ENCODE assay signal across 19 cellular contexts in genomic region chr5:170553218-170553617, GRCh38. TPM values are rescaled to one million over a fixed set of nuclear protein-coding genes. Genes with fewer than 3 reads are reported as not detected.
"Had no signal": no experiment of that assay in that cellular context is flagged by ENCODE, and none has a peak within 500 bp of the region (broad histone marks: within the 10 kb centered on the region; RNA-seq: fewer than 3 reads in every experiment).

No MANE protein-coding gene starts in this region.

- H3K27ac ChIP-seq: ascending aorta, breast epithelium, left lung, psoas muscle, skin epidermis, upper lobe of left lung, VCaP had no signal

- H3K27me3 ChIP-seq: ascending aorta, upper lobe of left lung had no signal

- H3K4me3 ChIP-seq: ascending aorta, breast epithelium, heart right ventricle, left lung, psoas muscle, skin epidermis, upper lobe of left lung had no signal

- H3K9me3 ChIP-seq: ascending aorta, breast epithelium, heart right ventricle, left lung, psoas muscle, upper lobe of left lung had no signal

- H3K4me1 ChIP-seq: ascending aorta, breast epithelium, psoas muscle had no signal

- H3K36me3 ChIP-seq: ascending aorta, breast epithelium, heart right ventricle, left lung, upper lobe of left lung had no signal

- DNase-seq: activated CD4-positive, alpha-beta T cell treated with anti-CD3 and anti-CD28 coated beads, Interleukin-2, amount 10 ng/mL, durations not matched to agents 24 days and 14 days; activated CD8-positive, alpha-beta memory T cell treated with anti-CD3 and anti-CD28 coated beads, Interleukin-2, amount 10 ng/mL, durations not matched to agents 7 days and 5 days; activated CD8-positive, alpha-beta T cell treated with anti-CD3 and anti-CD28 coated beads for 36 hours; activated T-cell treated with anti-CD3 and anti-CD28 coated beads, Interleukin-2, amount 50 U/mL, for 1 hour; cerebellar nuclear complex; cortex of kidney; natural killer cell; stimulated activated CD4-positive, alpha-beta T cell treated with anti-CD3 and anti-CD28 coated beads, Interleukin-2, amount 100 ng/mL, for 24 hours had no signal

RNA-seq across cellular contexts. Expression of gene KCNIP1, which starts 49.4 kb away (rescaled TPM):
- total RNA-seq: activated CD4-positive, alpha-beta T cell treated with anti-CD3 and anti-CD28 coated beads, Interleukin-2, amount 10 ng/mL, durations not matched to agents 24 days and 14 days; activated CD8-positive, alpha-beta memory T cell treated with anti-CD3 and anti-CD28 coated beads, Interleukin-2, amount 10 ng/mL, durations not matched to agents 7 days and 5 days; activated CD8-positive, alpha-beta T cell treated with anti-CD3 and anti-CD28 coated beads for 36 hours; activated naive CD4-positive, alpha-beta T cell treated with anti-CD3 and anti-CD28 coated beads, Interleukin-2, amount 50 U/mL, for 72 hours; activated T-helper 17 cell treated with anti-CD3 and anti-CD28 coated beads, Interleukin-2, amount 50 U/mL, for 72 hours; ascending aorta; fibroblast of lung; natural killer cell; psoas muscle had no signal
